ENCODE assay signal across 19 cellular contexts in the genomic region with DNA sequence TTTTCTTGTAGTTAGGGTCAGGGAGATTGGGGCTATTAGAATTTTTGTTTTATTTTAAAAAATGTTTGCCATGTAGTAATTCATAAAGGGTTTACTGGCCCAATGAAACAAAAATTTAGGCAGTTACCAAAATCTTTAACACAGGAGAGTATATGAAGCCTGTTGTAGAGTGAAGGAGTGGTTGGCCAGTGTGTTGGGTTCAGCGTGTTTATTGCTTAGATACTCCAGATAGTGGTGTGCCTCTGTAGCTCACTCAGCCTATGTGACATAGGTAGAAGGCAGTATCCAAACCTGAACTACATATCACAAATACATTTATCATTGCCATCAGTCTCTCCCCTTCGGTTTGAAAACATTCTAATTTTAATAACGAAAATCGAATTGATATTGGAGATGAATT. TPM values are rescaled to one million over a fixed set of nuclear protein-coding genes. Genes with fewer than 3 reads are reported as not detected.
A peak's percentile ranks its signal among the peaks of the same experiment; 100 is the strongest.
DNase-seq lines count a peak whose midpoint lies in the region; ATAC-seq, FAIRE-seq and TF ChIP-seq lines count a peak whose summit lies in the region.
"Had no signal": no experiment of that assay in that cellular context is flagged by ENCODE, and none has a peak within 500 bp of the region (broad histone marks: within the 10 kb centered on the region; RNA-seq: fewer than 3 reads in every experiment).

No MANE protein-coding gene starts in this region.

- no peak overlapping the region for H3K9ac ChIP-seq in endocrine pancreas (ENCODE audit: control insufficient read depth, insufficient read depth, low read length)
- no peak overlapping the region for H3K9ac ChIP-seq in mesenchymal stem cell (ENCODE audit: low read length)

- no peak overlapping the region for H3K4me2 ChIP-seq in mesenchymal stem cell (ENCODE audit: low read length, poor library complexity, severe bottlenecking)

- no peak overlapping the region for H3K14ac ChIP-seq in mesenchymal stem cell (ENCODE audit: low read length in 2 of 2)

- H3K36me3 ChIP-seq in heart right ventricle (no peaks in the 10 kb centered on the region), endocrine pancreas (ENCODE audit: control insufficient read depth, insufficient read depth, low read length) (no peaks in the 10 kb centered on the region), mesenchymal stem cell (ENCODE audit: control insufficient read depth in 1 of 2, insufficient read depth in 2 of 2, low read depth in 1 of 2, low read length in 2 of 2) (no peaks in the 10 kb centered on the region)
- H3K36me3 ChIP-seq: colonic mucosa, sigmoid colon had no signal

- H3K23ac ChIP-seq in mesenchymal stem cell (ENCODE audit: low read length in 2 of 2), result no peak overlapping the region

- no peak overlapping the region for H2AK5ac ChIP-seq in mesenchymal stem cell (ENCODE audit: low read length, severe bottlenecking)

- no peak overlapping the region for H2BK120ac ChIP-seq in mesenchymal stem cell (ENCODE audit: low read depth, low read length)

- H3K9me3 ChIP-seq in heart right ventricle, result no peaks in the 10 kb centered on the region
- H3K9me3 ChIP-seq in endocrine pancreas (ENCODE audit: control insufficient read depth, low read length), result no peaks in the 10 kb centered on the region
- H3K9me3 ChIP-seq in mesenchymal stem cell (ENCODE audit: control insufficient read depth, low read length), result no peaks in the 10 kb centered on the region
- H3K9me3 ChIP-seq: colonic mucosa, sigmoid colon had no signal

- H3K4ac ChIP-seq in mesenchymal stem cell (ENCODE audit: low read depth in 1 of 2, low read length in 2 of 2), result no peak overlapping the region

- no peak for DNase-seq in heart right ventricle
- no peak for DNase-seq in Right ventricle myocardium inferior (ENCODE audit: missing footprints)
- DNase-seq in mesenchymal stem cell, result peak; percentile 47
- no peak for DNase-seq in urothelium cell line (ENCODE audit: low spot score)
- DNase-seq in AG08395 (ENCODE audit: low spot score), result no peak
- DNase-seq in SK-N-DZ (ENCODE audit: low spot score), result no peak
- DNase-seq in NCI-H146 treated with DMSO at 0.1 percent for 48 hours (lab: John Stamatoyannopoulos, UW; ENCODE audit: unreplicated experiment), result no peak
- DNase-seq: activated B cell treated with CpG ODN at 0.5 μM for 24 hours; activated CD8-positive, alpha-beta memory T cell treated with anti-CD3 and anti-CD28 coated beads for 24 hours; amygdala; CD4-positive, alpha-beta memory T cell; colonic mucosa; NCI-H1694 treated with DMSO at 0.1 percent for 48 hours; NCI-H524 treated with DMSO at 0.1 percent for 48 hours; PC-3; sigmoid colon; stimulated activated CD4-positive, alpha-beta T cell treated with anti-CD3 and anti-CD28 coated beads, Interleukin-4, amount 100 ng/mL, for 24 hours; SW 1271 had no signal

- 58 to 60% methylated on average over 4 of the region's 4 CpGs for WGBS in heart right ventricle, 2 donors
- no CpG with 5 or more reads among the region's 4 CpGs for WGBS in mesenchymal stem cell

- H3K79me1 ChIP-seq in mesenchymal stem cell (replicated peaks; ENCODE audit: low read length, poor library complexity, severe bottlenecking), result no peaks in the 10 kb centered on the region

- ATAC-seq in heart right ventricle (peak in 1 of 8 donors; percentile 39), Right ventricle myocardium inferior (no peak)
- ATAC-seq: PC-3 had no signal

- H3K27ac ChIP-seq in heart right ventricle, result peak overlapping the region in 9 of 10 donors; percentile 9 to 92 (median 78)
- no peak overlapping the region for H3K27ac ChIP-seq in mesenchymal stem cell (ENCODE audit: low read length, poor library complexity, severe bottlenecking)
- H3K27ac ChIP-seq: colonic mucosa had no signal

- H2BK5ac ChIP-seq in mesenchymal stem cell (ENCODE audit: low read depth, low read length, poor library complexity, severe bottlenecking), result no peak overlapping the region

- H2BK12ac ChIP-seq in mesenchymal stem cell (ENCODE audit: low read length in 2 of 2), result no peak overlapping the region

- H3K4me1 ChIP-seq in heart right ventricle, result peaks cover 0 to 20% (median 0%) of the 10 kb centered on the region in 9 donors
- H3K4me1 ChIP-seq in endocrine pancreas (ENCODE audit: control insufficient read depth, insufficient read depth, low read length), result no peaks in the 10 kb centered on the region
- no peaks in the 10 kb centered on the region for H3K4me1 ChIP-seq in mesenchymal stem cell (ENCODE audit: control insufficient read depth, insufficient read depth, low read depth, low read length)
- H3K4me1 ChIP-seq: colonic mucosa, sigmoid colon had no signal

- no peak overlapping the region for H4K8ac ChIP-seq in mesenchymal stem cell (ENCODE audit: low read length)

- intact Hi-C loops in heart right ventricle (cut with DNase I) (loop anchor here in 1 of 10 donors (5.0 kb wide), 1 partner anchor 82 kb away; no protein-coding TSS in a partner anchor), Right ventricle myocardium inferior (cut with DNase I) (no loop called here)

- H3K27me3 ChIP-seq in heart right ventricle, result no peaks in the 10 kb centered on the region
- H3K27me3 ChIP-seq in endocrine pancreas (ENCODE audit: control insufficient read depth, insufficient read depth, low read length), result no peaks in the 10 kb centered on the region
- no peaks in the 10 kb centered on the region for H3K27me3 ChIP-seq in mesenchymal stem cell (ENCODE audit: control insufficient read depth in 1 of 2, insufficient read depth in 1 of 2, low read length in 2 of 2)
- H3K27me3 ChIP-seq: colonic mucosa, sigmoid colon had no signal

- H3K4me3 ChIP-seq in heart right ventricle, result peak overlapping the region; percentile 18 to 63 (median 51)
- H3K4me3 ChIP-seq in endocrine pancreas (ENCODE audit: control insufficient read depth, insufficient read depth, low read length), result peak overlapping the region; percentile 31
- peak overlapping the region in 1 of 2 experiments; percentile 75 for H3K4me3 ChIP-seq in mesenchymal stem cell (ENCODE audit: insufficient read depth in 1 of 2, low read depth in 1 of 2, low read length in 2 of 2)
- H3K4me3 ChIP-seq: colonic mucosa had no signal

- H4K91ac ChIP-seq in mesenchymal stem cell (ENCODE audit: low read length), result no peak overlapping the region

- H2AFZ ChIP-seq in mesenchymal stem cell (ENCODE audit: low read depth, low read length), result no peak overlapping the region

- FAIRE-seq in urothelium cell line (lab: Jason Lieb, UNC), result peak; percentile 69

- no peak overlapping the region for H2BK15ac ChIP-seq in mesenchymal stem cell (ENCODE audit: low read depth, poor library complexity, severe bottlenecking)

- peak overlapping the region in 1 of 2 experiments; percentile 75 for H3K18ac ChIP-seq in mesenchymal stem cell (ENCODE audit: low read depth in 1 of 2, low read length in 2 of 2)

- no peak for TF ChIP-seq CTCF in heart right ventricle (IDR thresholded peaks at IDR 0.05)

RNA-seq across cellular contexts. Expression of gene TEK, which starts 1.2 kb away (rescaled TPM):
- total RNA-seq in heart right ventricle (10 to 100 TPM; 12.1 to 33.1 (median 17.7) TPM), Right ventricle myocardium inferior (21.1 TPM)
- polyA plus RNA-seq in heart right ventricle, result 10 to 100 TPM in 1 of 2 donors, 1 to 10 TPM in 1; 6.7 to 14.0 TPM
- 84.1 TPM for polyA plus RNA-seq in mesenchymal stem cell (2013, experiment 1 of 2)
- 84.1 TPM for polyA plus RNA-seq in mesenchymal stem cell (2013, experiment 2 of 2)
- not detected in 2 replicates for polyA plus RNA-seq in SK-N-DZ (2014; cell fraction: cytosol; rRNA removed)
- polyA plus RNA-seq in SK-N-DZ (2014; cell fraction: nucleus; rRNA removed), result not detected in 2 replicates
- total RNA-seq: activated B cell treated with CpG ODN at 0.5 μM for 24 hours; CD4-positive, alpha-beta memory T cell had no signal
- polyA plus RNA-seq: CD4-positive, alpha-beta memory T cell had no signal
